In the genomic region with DNA sequence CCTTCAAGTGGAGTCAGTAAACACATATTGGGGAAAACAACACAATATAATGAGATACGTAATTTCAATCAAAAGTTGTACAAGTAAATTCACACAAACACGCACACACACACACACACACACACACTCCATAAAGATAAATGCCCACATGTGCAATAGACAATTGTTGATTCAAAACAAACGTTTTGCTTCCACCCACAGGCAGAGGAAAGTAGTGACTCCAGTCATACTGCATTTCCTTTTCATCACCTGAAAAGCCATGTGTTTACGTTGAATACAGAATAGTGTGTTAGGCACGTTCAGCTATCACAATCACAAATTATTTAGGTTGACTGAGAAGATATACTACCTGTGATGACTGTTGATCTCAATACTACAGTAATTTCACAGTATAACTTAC, we compare ENCODE assay signal across 12 cellular contexts.
DNase-seq lines count a peak whose midpoint lies in the region; ATAC-seq and TF ChIP-seq lines count a peak whose summit lies in the region.
"Had no signal": no experiment of that assay in that cellular context is flagged by ENCODE, and none has a peak within 500 bp of the region (broad histone marks: within the 10 kb centered on the region; RNA-seq: fewer than 3 reads in every experiment).

No MANE protein-coding gene starts in this region.

- no peaks in the 10 kb centered on the region for H3K9me3 ChIP-seq in neural cell (ENCODE audit: low read length)
- H3K9me3 ChIP-seq: gastroesophageal sphincter had no signal

- no peaks in the 10 kb centered on the region for H3K36me3 ChIP-seq in neural cell (ENCODE audit: insufficient read depth, low read length)
- H3K36me3 ChIP-seq: gastroesophageal sphincter had no signal

- DNase-seq in NCI-H2107 treated with DMSO at 0.1 percent for 48 hours (lab: John Stamatoyannopoulos, UW; ENCODE audit: unreplicated experiment): peak; percentile 40
- DNase-seq in NCI-H2107 (lab: John Stamatoyannopoulos, UW): no peak
- DNase-seq in NCI-H2081 (lab: John Stamatoyannopoulos, UW): peak; percentile 18 to 75
- peak; percentile 18 for DNase-seq in astrocyte of the hippocampus (ENCODE audit: low read depth, low spot score)
- DNase-seq in cerebellar cortex (ENCODE audit: low spot score): no peak
- DNase-seq: activated CD8-positive, alpha-beta memory T cell treated with anti-CD3 and anti-CD28 coated beads, Interleukin-2, amount 50 U/mL, for 48 hours; central memory CD4-positive, alpha-beta T cell had no signal

- no peak for TF ChIP-seq EP300 in neural cell (conservative IDR thresholded peaks at IDR 0.05; ENCODE audit: poor library complexity, severe bottlenecking)

- no peaks in the 10 kb centered on the region for H3K9me2 ChIP-seq in neural cell (ENCODE audit: insufficient read depth, low read length)

- no peaks in the 10 kb centered on the region for H3F3A ChIP-seq in neural cell (ENCODE audit: insufficient read depth, low read length, poor library complexity, severe bottlenecking)

- H3K27me3 ChIP-seq in neural cell (ENCODE audit: insufficient read depth, low read depth, low read length): no peaks in the 10 kb centered on the region
- H3K27me3 ChIP-seq: gastroesophageal sphincter had no signal

- ATAC-seq in HG02642 (IDR thresholded peaks at IDR 0.05; ENCODE audit: poor library complexity, unreplicated experiment): no peak
- no peak for ATAC-seq in HG02610 (IDR thresholded peaks at IDR 0.05; ENCODE audit: unreplicated experiment)
- ATAC-seq: gastroesophageal sphincter; stimulated activated effector memory CD8-positive, alpha-beta T cell treated with anti-CD3 and anti-CD28 coated beads, Interleukin-12 subunit alpha, Interleukin-12 subunit beta, amount 100 ng/mL, for 72 hours had no signal

- no peak overlapping the region for H3K4me2 ChIP-seq in neural cell (ENCODE audit: low read length)

- H4K20me1 ChIP-seq in neural cell (ENCODE audit: insufficient read depth): no peaks in the 10 kb centered on the region

- TF ChIP-seq CTCF in neural cell (IDR thresholded peaks at IDR 0.05; ENCODE audit: poor library complexity, severe bottlenecking): no peak

- no peak overlapping the region for H3K4me3 ChIP-seq in neural cell (ENCODE audit: low read length)
- H3K4me3 ChIP-seq: gastroesophageal sphincter had no signal

- H2AFZ ChIP-seq in neural cell (ENCODE audit: low read depth, low read length): no peak overlapping the region

- H3K79me2 ChIP-seq in neural cell (replicated peaks; ENCODE audit: insufficient read depth, low read length): no peaks in the 10 kb centered on the region

- no peak overlapping the region for H3K9ac ChIP-seq in neural cell (ENCODE audit: low read length)

- peak; percentile 44 for TF ChIP-seq RAD21 in neural cell (conservative IDR thresholded peaks at IDR 0.05)

- no peak overlapping the region for H3K27ac ChIP-seq in neural cell (ENCODE audit: low read length)
- H3K27ac ChIP-seq: gastroesophageal sphincter had no signal

TF ChIP-seq in neural cell, 6 proteins besides CTCF, POLR2A, EP300 and RAD21:
- TF ChIP-seq POLR2AphosphoS5 (IDR thresholded peaks at IDR 0.05): no peak
- no peak for TF ChIP-seq EZH2 (IDR thresholded peaks at IDR 0.05; ENCODE audit: borderline replicate concordance, insufficient read depth, low read length, poor library complexity, severe bottlenecking)
- no peak for TF ChIP-seq SMC3 (conservative IDR thresholded peaks at IDR 0.05; ENCODE audit: poor library complexity)
- TF ChIP-seq MXI1 (conservative IDR thresholded peaks at IDR 0.05; ENCODE audit: poor library complexity, severe bottlenecking): no peak
- no peak for TF ChIP-seq TAF1 (IDR thresholded peaks at IDR 0.05; ENCODE audit: low read depth)
- TF ChIP-seq, protein P1, sequence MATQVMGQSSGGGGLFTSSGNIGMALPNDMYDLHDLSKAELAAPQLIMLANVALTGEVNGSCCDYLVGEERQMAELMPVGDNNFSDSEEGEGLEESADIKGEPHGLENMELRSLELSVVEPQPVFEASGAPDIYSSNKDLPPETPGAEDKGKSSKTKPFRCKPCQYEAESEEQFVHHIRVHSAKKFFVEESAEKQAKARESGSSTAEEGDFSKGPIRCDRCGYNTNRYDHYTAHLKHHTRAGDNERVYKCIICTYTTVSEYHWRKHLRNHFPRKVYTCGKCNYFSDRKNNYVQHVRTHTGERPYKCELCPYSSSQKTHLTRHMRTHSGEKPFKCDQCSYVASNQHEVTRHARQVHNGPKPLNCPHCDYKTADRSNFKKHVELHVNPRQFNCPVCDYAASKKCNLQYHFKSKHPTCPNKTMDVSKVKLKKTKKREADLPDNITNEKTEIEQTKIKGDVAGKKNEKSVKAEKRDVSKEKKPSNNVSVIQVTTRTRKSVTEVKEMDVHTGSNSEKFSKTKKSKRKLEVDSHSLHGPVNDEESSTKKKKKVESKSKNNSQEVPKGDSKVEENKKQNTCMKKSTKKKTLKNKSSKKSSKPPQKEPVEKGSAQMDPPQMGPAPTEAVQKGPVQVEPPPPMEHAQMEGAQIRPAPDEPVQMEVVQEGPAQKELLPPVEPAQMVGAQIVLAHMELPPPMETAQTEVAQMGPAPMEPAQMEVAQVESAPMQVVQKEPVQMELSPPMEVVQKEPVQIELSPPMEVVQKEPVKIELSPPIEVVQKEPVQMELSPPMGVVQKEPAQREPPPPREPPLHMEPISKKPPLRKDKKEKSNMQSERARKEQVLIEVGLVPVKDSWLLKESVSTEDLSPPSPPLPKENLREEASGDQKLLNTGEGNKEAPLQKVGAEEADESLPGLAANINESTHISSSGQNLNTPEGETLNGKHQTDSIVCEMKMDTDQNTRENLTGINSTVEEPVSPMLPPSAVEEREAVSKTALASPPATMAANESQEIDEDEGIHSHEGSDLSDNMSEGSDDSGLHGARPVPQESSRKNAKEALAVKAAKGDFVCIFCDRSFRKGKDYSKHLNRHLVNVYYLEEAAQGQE (IDR thresholded peaks at IDR 0.05; ENCODE audit: borderline replicate concordance): no peak

Comparison
In these comparisons a context has a peak if more than half of its experiments do, and no peak if none do; other contexts are left out.
1. DNase-seq: peak in NCI-H2107 treated with DMSO at 0.1 percent for 48 hours (single experiment), NCI-H2081 (2 of 2) and astrocyte of the hippocampus (single experiment); none in NCI-H2107 (single experiment) and cerebellar cortex (single experiment).